Comparison of ENCODE assay signal across 12 cellular contexts in genomic region chr17:55664287-55664686, GRCh38. TPM values are rescaled to one million over a fixed set of nuclear protein-coding genes. Genes with fewer than 3 reads are reported as not detected.
DNase-seq lines count a peak whose midpoint lies in the region; ATAC-seq and TF ChIP-seq lines count a peak whose summit lies in the region.
"Had no signal": no experiment of that assay in that cellular context is flagged by ENCODE, and none has a peak within 500 bp of the region (broad histone marks: within the 10 kb centered on the region; RNA-seq: fewer than 3 reads in every experiment).

No MANE protein-coding gene starts in this region.

- H3K9me3 Mint-ChIP-seq in activated CD8-positive, alpha-beta T cell treated with anti-CD3 and anti-CD28 coated beads for 36 hours = no peaks in the 10 kb centered on the region
- H3K9me3 Mint-ChIP-seq in activated CD8-positive, alpha-beta memory T cell treated with anti-CD3 and anti-CD28 coated beads, Interleukin-2, amount 10 ng/mL, durations not matched to agents 7 days and 5 days (ENCODE audit: low read depth) = no peaks in the 10 kb centered on the region
- H3K9me3 Mint-ChIP-seq: CD8-positive, alpha-beta memory T cell; WTC11 had no signal

- H3K27ac Mint-ChIP-seq in activated CD8-positive, alpha-beta T cell treated with anti-CD3 and anti-CD28 coated beads for 36 hours = no peak overlapping the region
- H3K27ac Mint-ChIP-seq in activated CD8-positive, alpha-beta memory T cell treated with anti-CD3 and anti-CD28 coated beads, Interleukin-2, amount 10 ng/mL, durations not matched to agents 7 days and 5 days = no peak overlapping the region
- H3K27ac Mint-ChIP-seq: CD8-positive, alpha-beta memory T cell; WTC11 had no signal

- ATAC-seq in GM19455 (IDR thresholded peaks at IDR 0.05; ENCODE audit: unreplicated experiment) = peak; percentile 66
- peak; percentile 66 for ATAC-seq in HG03108 (IDR thresholded peaks at IDR 0.05; ENCODE audit: unreplicated experiment)
- ATAC-seq in activated CD8-positive, alpha-beta T cell treated with anti-CD3 and anti-CD28 coated beads for 36 hours = no peak
- ATAC-seq in activated CD8-positive, alpha-beta memory T cell treated with anti-CD3 and anti-CD28 coated beads, Interleukin-2, amount 10 ng/mL, durations not matched to agents 7 days and 5 days = no peak
- ATAC-seq: WTC11 had no signal

- DNase-seq in GM10266 (ENCODE audit: extremely low spot score) = peak; percentile 11
- DNase-seq in SKM-1 (lab: John Stamatoyannopoulos, UW; ENCODE audit: unreplicated experiment) = peak; percentile 89
- no peak for DNase-seq in glomerular visceral epithelial cell (ENCODE audit: extremely low spot score)
- no peak for DNase-seq in NK-92 treated with Interleukin-12 subunit alpha and Interleukin-12 subunit beta, amount 100 ng/mL, for 24 hours (lab: John Stamatoyannopoulos, UW)
- DNase-seq in activated CD8-positive, alpha-beta T cell treated with anti-CD3 and anti-CD28 coated beads for 36 hours = no peak
- DNase-seq in activated CD8-positive, alpha-beta memory T cell treated with anti-CD3 and anti-CD28 coated beads, Interleukin-2, amount 10 ng/mL, durations not matched to agents 7 days and 5 days = no peak
- DNase-seq: CD8-positive, alpha-beta memory T cell; NCI-H2227 treated with DMSO at 0.1 percent for 48 hours; thyroid gland had no signal

- no peak for TF ChIP-seq CTCF in GM10266 (IDR thresholded peaks at IDR 0.05; ENCODE audit: control insufficient read depth, insufficient read depth, low read depth, missing control alignments)
- no peak for TF ChIP-seq CTCF in activated CD8-positive, alpha-beta T cell treated with anti-CD3 and anti-CD28 coated beads for 36 hours (IDR thresholded peaks at IDR 0.05)

- no peaks in the 10 kb centered on the region for H3K4me1 Mint-ChIP-seq in activated CD8-positive, alpha-beta T cell treated with anti-CD3 and anti-CD28 coated beads for 36 hours (ENCODE audit: low read depth)
- H3K4me1 Mint-ChIP-seq in activated CD8-positive, alpha-beta memory T cell treated with anti-CD3 and anti-CD28 coated beads, Interleukin-2, amount 10 ng/mL, durations not matched to agents 7 days and 5 days = no peaks in the 10 kb centered on the region
- H3K4me1 Mint-ChIP-seq: CD8-positive, alpha-beta memory T cell had no signal

- H3K4me3 Mint-ChIP-seq in activated CD8-positive, alpha-beta T cell treated with anti-CD3 and anti-CD28 coated beads for 36 hours = no peak overlapping the region
- no peak overlapping the region for H3K4me3 Mint-ChIP-seq in activated CD8-positive, alpha-beta memory T cell treated with anti-CD3 and anti-CD28 coated beads, Interleukin-2, amount 10 ng/mL, durations not matched to agents 7 days and 5 days
- H3K4me3 Mint-ChIP-seq: CD8-positive, alpha-beta memory T cell; WTC11 had no signal

- CTCF ChIA-PET in activated CD8-positive, alpha-beta T cell treated with anti-CD3 and anti-CD28 coated beads for 36 hours (lab: Charles Lee) = no interaction called here
- CTCF ChIA-PET in activated CD8-positive, alpha-beta memory T cell treated with anti-CD3 and anti-CD28 coated beads, Interleukin-2, amount 10 ng/mL, durations not matched to agents 7 days and 5 days (lab: Charles Lee) = no interaction called here

- POLR2A ChIA-PET in activated CD8-positive, alpha-beta T cell treated with anti-CD3 and anti-CD28 coated beads for 36 hours (lab: Charles Lee) = no interaction called here

- H3K27me3 Mint-ChIP-seq in activated CD8-positive, alpha-beta T cell treated with anti-CD3 and anti-CD28 coated beads for 36 hours = peaks cover 11% of the 10 kb centered on the region
- H3K27me3 Mint-ChIP-seq in activated CD8-positive, alpha-beta memory T cell treated with anti-CD3 and anti-CD28 coated beads, Interleukin-2, amount 10 ng/mL, durations not matched to agents 7 days and 5 days = peaks cover 13% of the 10 kb centered on the region

- no peaks in the 10 kb centered on the region for H3K36me3 Mint-ChIP-seq in activated CD8-positive, alpha-beta T cell treated with anti-CD3 and anti-CD28 coated beads for 36 hours (ENCODE audit: low read depth)
- no peaks in the 10 kb centered on the region for H3K36me3 Mint-ChIP-seq in activated CD8-positive, alpha-beta memory T cell treated with anti-CD3 and anti-CD28 coated beads, Interleukin-2, amount 10 ng/mL, durations not matched to agents 7 days and 5 days
- H3K36me3 Mint-ChIP-seq: CD8-positive, alpha-beta memory T cell; WTC11 had no signal

- intact Hi-C loops in activated CD8-positive, alpha-beta T cell treated with anti-CD3 and anti-CD28 coated beads for 36 hours (cut with micrococcal nuclease) = no loop called here

RNA-seq across cellular contexts. Expression of gene TMEM100, which starts 58.4 kb away (rescaled TPM):
- not detected for total RNA-seq in activated CD8-positive, alpha-beta T cell treated with anti-CD3 and anti-CD28 coated beads for 36 hours
- total RNA-seq in activated CD8-positive, alpha-beta memory T cell treated with anti-CD3 and anti-CD28 coated beads, Interleukin-2, amount 10 ng/mL, durations not matched to agents 7 days and 5 days = not detected
- total RNA-seq: CD8-positive, alpha-beta memory T cell had no signal

Comparison
In these comparisons a context has a peak if more than half of its experiments do, and no peak if none do; other contexts are left out.
1. DNase-seq: peak in GM10266 (single experiment) and SKM-1 (single experiment); none in glomerular visceral epithelial cell (single experiment), NK-92 treated with Interleukin-12 subunit alpha and Interleukin-12 subunit beta, amount 100 ng/mL, for 24 hours (single experiment), activated CD8-positive, alpha-beta T cell treated with anti-CD3 and anti-CD28 coated beads for 36 hours (single experiment) and activated CD8-positive, alpha-beta memory T cell treated with anti-CD3 and anti-CD28 coated beads, Interleukin-2, amount 10 ng/mL, durations not matched to agents 7 days and 5 days (single experiment).
2. ATAC-seq: peak in GM19455 (single experiment) and HG03108 (single experiment); none in activated CD8-positive, alpha-beta T cell treated with anti-CD3 and anti-CD28 coated beads for 36 hours (single experiment) and activated CD8-positive, alpha-beta memory T cell treated with anti-CD3 and anti-CD28 coated beads, Interleukin-2, amount 10 ng/mL, durations not matched to agents 7 days and 5 days (single experiment).